ENCODE assay signal across 21 cellular contexts in genomic region chr3:161393803-161394202, GRCh38. TPM values are rescaled to one million over a fixed set of nuclear protein-coding genes. Genes with fewer than 3 reads are reported as not detected.
DNase-seq lines count a peak whose midpoint lies in the region; ATAC-seq and TF ChIP-seq lines count a peak whose summit lies in the region.
"Had no signal": no experiment of that assay in that cellular context is flagged by ENCODE, and none has a peak within 500 bp of the region (broad histone marks: within the 10 kb centered on the region; RNA-seq: fewer than 3 reads in every experiment).

No MANE protein-coding gene starts in this region.

- H2AFZ ChIP-seq in MM.1S (ENCODE audit: low read length) = no peak overlapping the region

- H4K20me1 ChIP-seq in MM.1S (ENCODE audit: insufficient read depth, low read length) = no peaks in the 10 kb centered on the region

- peak overlapping the region; percentile 20; the same call in 1 of the 2 replicates for H3K27ac ChIP-seq in MM.1S (ENCODE audit: low read length)
- H3K27ac ChIP-seq: colonic mucosa, upper lobe of right lung had no signal

- POLR2A ChIA-PET in activated CD4-positive, alpha-beta T cell treated with anti-CD3 and anti-CD28 coated beads for 36 hours (lab: Charles Lee) = no interaction called here

- peaks cover 13% of the 10 kb centered on the region for H3F3A ChIP-seq in MM.1S (ENCODE audit: insufficient read depth, low read length)

- TF ChIP-seq CTCF in MM.1S (IDR thresholded peaks at IDR 0.05; ENCODE audit: low read length) (no peak), progenitor cell of endocrine pancreas (IDR thresholded peaks at IDR 0.05; ENCODE audit: unreplicated experiment) (no peak), glutamatergic neuron (IDR thresholded peaks at IDR 0.05; ENCODE audit: partially characterized antibody, unreplicated experiment) (no peak)

- no peaks in the 10 kb centered on the region for H3K9me3 ChIP-seq in MM.1S (replicated peaks; ENCODE audit: insufficient read depth, low read length)
- H3K9me3 ChIP-seq: colonic mucosa, upper lobe of right lung had no signal

- H3K79me2 ChIP-seq in MM.1S (ENCODE audit: low read length) = no peaks in the 10 kb centered on the region

- peaks cover 31% of the 10 kb centered on the region for H3K36me3 Mint-ChIP-seq in activated naive CD4-positive, alpha-beta T cell treated with anti-CD3 and anti-CD28 coated beads, Interleukin-2, amount 10 ng/mL, durations not matched to agents 7 days and 5 days
- peaks cover 6 to 26% of the 10 kb centered on the region in 2 donors for H3K36me3 Mint-ChIP-seq in activated naive CD4-positive, alpha-beta T cell treated with anti-CD3 and anti-CD28 coated beads, Interleukin-2, amount 50 U/mL, for 72 hours
- H3K36me3 Mint-ChIP-seq in progenitor cell of endocrine pancreas (ENCODE audit: insufficient read depth) (peaks cover 14% of the 10 kb centered on the region), glutamatergic neuron (ENCODE audit: unreplicated experiment) (no peaks in the 10 kb centered on the region)
- no peaks in the 10 kb centered on the region for H3K36me3 Mint-ChIP-seq in activated CD4-positive, alpha-beta T cell treated with anti-CD3 and anti-CD28 coated beads for 36 hours (ENCODE audit: low read depth)

- no peak overlapping the region for H3K4me3 Mint-ChIP-seq in activated naive CD4-positive, alpha-beta T cell treated with anti-CD3 and anti-CD28 coated beads, Interleukin-2, amount 10 ng/mL, durations not matched to agents 7 days and 5 days
- no peak overlapping the region for H3K4me3 Mint-ChIP-seq in progenitor cell of endocrine pancreas (ENCODE audit: low read depth)
- no peak overlapping the region for H3K4me3 Mint-ChIP-seq in glutamatergic neuron (ENCODE audit: unreplicated experiment)
- no peak overlapping the region for H3K4me3 Mint-ChIP-seq in activated CD4-positive, alpha-beta T cell treated with anti-CD3 and anti-CD28 coated beads for 36 hours
- H3K4me3 Mint-ChIP-seq: activated CD8-positive, alpha-beta memory T cell treated with anti-CD3 and anti-CD28 coated beads, Interleukin-2, amount 10 ng/mL, durations not matched to agents 7 days and 5 days had no signal

- H3K4me2 ChIP-seq in MM.1S (ENCODE audit: low read depth, low read length) = peak overlapping the region; percentile 32; the same call in 1 of the 2 replicates

- ATAC-seq in activated naive CD4-positive, alpha-beta T cell treated with anti-CD3 and anti-CD28 coated beads, Interleukin-2, amount 50 U/mL, for 72 hours = no peak
- peak; percentile 56 for ATAC-seq in GM21619 (IDR thresholded peaks at IDR 0.05; ENCODE audit: unreplicated experiment)
- ATAC-seq in activated CD4-positive, alpha-beta T cell treated with anti-CD3 and anti-CD28 coated beads for 36 hours = no peak
- ATAC-seq: activated CD8-positive, alpha-beta memory T cell treated with anti-CD3 and anti-CD28 coated beads, Interleukin-2, amount 10 ng/mL, durations not matched to agents 7 days and 5 days; upper lobe of right lung had no signal

- no peak for DNase-seq in activated naive CD4-positive, alpha-beta T cell treated with anti-CD3 and anti-CD28 coated beads, Interleukin-2, amount 10 ng/mL, durations not matched to agents 7 days and 5 days
- no peak for DNase-seq in activated naive CD4-positive, alpha-beta T cell treated with anti-CD3 and anti-CD28 coated beads, Interleukin-2, amount 50 U/mL, for 72 hours (ENCODE audit: low spot score in 2 of 2)
- DNase-seq in MM.1S (peak; percentile 65), progenitor cell of endocrine pancreas (ENCODE audit: low spot score, unreplicated experiment) (no peak), glutamatergic neuron (no peak)
- DNase-seq in activated CD4-positive, alpha-beta T cell treated with anti-CD3 and anti-CD28 coated beads, Interleukin-2, amount 50 U/mL, for 48 hours = no peak
- no peak for DNase-seq in activated CD4-positive, alpha-beta T cell treated with anti-CD3 and anti-CD28 coated beads for 36 hours
- DNase-seq: activated CD8-positive, alpha-beta memory T cell treated with anti-CD3 and anti-CD28 coated beads, Interleukin-2, amount 10 ng/mL, durations not matched to agents 7 days and 5 days; colonic mucosa; DND-41; erythroblast; NCI-H187; NCI-H446 treated with DMSO at 0.1 percent for 48 hours; posterior cingulate gyrus; stimulated activated naive CD4-positive, alpha-beta T cell treated with Interleukin-2 at 50 U/mL for 16 hours; upper lobe of right lung had no signal

- H3K27me3 Mint-ChIP-seq in activated naive CD4-positive, alpha-beta T cell treated with anti-CD3 and anti-CD28 coated beads, Interleukin-2, amount 10 ng/mL, durations not matched to agents 7 days and 5 days = peaks cover 42% of the 10 kb centered on the region
- no peaks in the 10 kb centered on the region for H3K27me3 Mint-ChIP-seq in progenitor cell of endocrine pancreas
- H3K27me3 Mint-ChIP-seq in glutamatergic neuron (ENCODE audit: unreplicated experiment) = no peaks in the 10 kb centered on the region
- H3K27me3 Mint-ChIP-seq in activated CD4-positive, alpha-beta T cell treated with anti-CD3 and anti-CD28 coated beads for 36 hours = peaks cover 10% of the 10 kb centered on the region

- H3K4me1 Mint-ChIP-seq in activated naive CD4-positive, alpha-beta T cell treated with anti-CD3 and anti-CD28 coated beads, Interleukin-2, amount 10 ng/mL, durations not matched to agents 7 days and 5 days = peaks cover 54% of the 10 kb centered on the region
- H3K4me1 Mint-ChIP-seq in progenitor cell of endocrine pancreas (ENCODE audit: low read depth) (peaks cover 43% of the 10 kb centered on the region), glutamatergic neuron (ENCODE audit: low read depth, unreplicated experiment) (no peaks in the 10 kb centered on the region)
- peaks cover 40% of the 10 kb centered on the region for H3K4me1 Mint-ChIP-seq in activated CD4-positive, alpha-beta T cell treated with anti-CD3 and anti-CD28 coated beads for 36 hours

- peak overlapping the region; percentile 35 for H3K27ac Mint-ChIP-seq in activated naive CD4-positive, alpha-beta T cell treated with anti-CD3 and anti-CD28 coated beads, Interleukin-2, amount 10 ng/mL, durations not matched to agents 7 days and 5 days
- H3K27ac Mint-ChIP-seq in activated naive CD4-positive, alpha-beta T cell treated with anti-CD3 and anti-CD28 coated beads, Interleukin-2, amount 50 U/mL, for 72 hours = no peak overlapping the region
- peak overlapping the region; percentile 93 for H3K27ac Mint-ChIP-seq in progenitor cell of endocrine pancreas
- no peak overlapping the region for H3K27ac Mint-ChIP-seq in glutamatergic neuron (ENCODE audit: unreplicated experiment)
- H3K27ac Mint-ChIP-seq in activated CD4-positive, alpha-beta T cell treated with anti-CD3 and anti-CD28 coated beads for 36 hours = no peak overlapping the region
- H3K27ac Mint-ChIP-seq: activated CD8-positive, alpha-beta memory T cell treated with anti-CD3 and anti-CD28 coated beads, Interleukin-2, amount 10 ng/mL, durations not matched to agents 7 days and 5 days had no signal

- H3K4me1 ChIP-seq in MM.1S (ENCODE audit: low read length) = peaks cover 25% of the 10 kb centered on the region
- H3K4me1 ChIP-seq: colonic mucosa, upper lobe of right lung had no signal

- intact Hi-C loops in activated CD4-positive, alpha-beta T cell treated with anti-CD3 and anti-CD28 coated beads for 36 hours (cut with DNase I, micrococcal nuclease) = no loop called here

- CTCF ChIA-PET in activated naive CD4-positive, alpha-beta T cell treated with anti-CD3 and anti-CD28 coated beads, Interleukin-2, amount 10 ng/mL, durations not matched to agents 7 days and 5 days (lab: Charles Lee) = interaction anchor here (1.1 kb wide), 1 partner anchor 9 kb away, joined by 3 read pairs; no protein-coding TSS in a partner anchor
- CTCF ChIA-PET in activated CD4-positive, alpha-beta T cell treated with anti-CD3 and anti-CD28 coated beads for 36 hours (lab: Charles Lee) = interaction anchor here (0.7 to 1.1 kb wide), 2 partner anchors 9 to 10 kb away, joined by 3 read pairs; no protein-coding TSS in a partner anchor

- H3K27me3 ChIP-seq in MM.1S (replicated peaks; ENCODE audit: insufficient read depth, low read length) = no peaks in the 10 kb centered on the region
- H3K27me3 ChIP-seq: colonic mucosa had no signal

- no peak overlapping the region for H3K4me3 ChIP-seq in MM.1S (ENCODE audit: low read length)
- H3K4me3 ChIP-seq: colonic mucosa, upper lobe of right lung had no signal

- peaks cover 11% of the 10 kb centered on the region for H3K9me3 Mint-ChIP-seq in activated naive CD4-positive, alpha-beta T cell treated with anti-CD3 and anti-CD28 coated beads, Interleukin-2, amount 10 ng/mL, durations not matched to agents 7 days and 5 days
- H3K9me3 Mint-ChIP-seq in activated naive CD4-positive, alpha-beta T cell treated with anti-CD3 and anti-CD28 coated beads, Interleukin-2, amount 50 U/mL, for 72 hours = peaks cover 5 to 22% of the 10 kb centered on the region in 2 donors
- peaks cover 19% of the 10 kb centered on the region for H3K9me3 Mint-ChIP-seq in progenitor cell of endocrine pancreas (ENCODE audit: low read depth)
- no peaks in the 10 kb centered on the region for H3K9me3 Mint-ChIP-seq in glutamatergic neuron (ENCODE audit: unreplicated experiment)
- H3K9me3 Mint-ChIP-seq in activated CD4-positive, alpha-beta T cell treated with anti-CD3 and anti-CD28 coated beads for 36 hours (ENCODE audit: low read depth) = peaks cover 8% of the 10 kb centered on the region

- no peaks in the 10 kb centered on the region for H3K9me2 ChIP-seq in MM.1S (replicated peaks; ENCODE audit: insufficient read depth, low read length)

- H3K36me3 ChIP-seq in MM.1S (replicated peaks; ENCODE audit: insufficient read depth, low read length) = no peaks in the 10 kb centered on the region
- H3K36me3 ChIP-seq: colonic mucosa, upper lobe of right lung had no signal

- H3K9ac ChIP-seq in MM.1S (ENCODE audit: low read length) = no peak overlapping the region

RNA-seq across cellular contexts. Expression of gene SPTSSB, which starts 22.5 kb away (rescaled TPM):
- total RNA-seq in activated naive CD4-positive, alpha-beta T cell treated with anti-CD3 and anti-CD28 coated beads, Interleukin-2, amount 50 U/mL, for 72 hours = not detected
- total RNA-seq in progenitor cell of endocrine pancreas (28.0 and 30.1 TPM in 2 replicates), glutamatergic neuron (ENCODE audit: unreplicated experiment) (1.9 TPM)
- not detected for total RNA-seq in activated CD4-positive, alpha-beta T cell treated with anti-CD3 and anti-CD28 coated beads for 36 hours
- total RNA-seq: A172; activated CD8-positive, alpha-beta memory T cell treated with anti-CD3 and anti-CD28 coated beads, Interleukin-2, amount 10 ng/mL, durations not matched to agents 7 days and 5 days; glomerular endothelial cell; LHCN-M2; lung microvascular endothelial cell; upper lobe of right lung had no signal

Comparison
In these comparisons a context has a peak if more than half of its experiments do, and no peak if none do; other contexts are left out.
1. H3K27ac Mint-ChIP-seq: peak in activated naive CD4-positive, alpha-beta T cell treated with anti-CD3 and anti-CD28 coated beads, Interleukin-2, amount 10 ng/mL, durations not matched to agents 7 days and 5 days (single experiment) and progenitor cell of endocrine pancreas (single experiment); none in activated naive CD4-positive, alpha-beta T cell treated with anti-CD3 and anti-CD28 coated beads, Interleukin-2, amount 50 U/mL, for 72 hours (0 of 2), glutamatergic neuron (single experiment) and activated CD4-positive, alpha-beta T cell treated with anti-CD3 and anti-CD28 coated beads for 36 hours (single experiment).
2. RNA of gene SPTSSB, which starts 22.5 kb away (total RNA-seq): 28.0 to 30.1 TPM in progenitor cell of endocrine pancreas; 1.9 TPM in glutamatergic neuron (single experiment), not detected in activated naive CD4-positive, alpha-beta T cell treated with anti-CD3 and anti-CD28 coated beads, Interleukin-2, amount 50 U/mL, for 72 hours and not detected in activated CD4-positive, alpha-beta T cell treated with anti-CD3 and anti-CD28 coated beads for 36 hours; every median in the first group is over 10 times any median in the second.